In the genomic region with DNA sequence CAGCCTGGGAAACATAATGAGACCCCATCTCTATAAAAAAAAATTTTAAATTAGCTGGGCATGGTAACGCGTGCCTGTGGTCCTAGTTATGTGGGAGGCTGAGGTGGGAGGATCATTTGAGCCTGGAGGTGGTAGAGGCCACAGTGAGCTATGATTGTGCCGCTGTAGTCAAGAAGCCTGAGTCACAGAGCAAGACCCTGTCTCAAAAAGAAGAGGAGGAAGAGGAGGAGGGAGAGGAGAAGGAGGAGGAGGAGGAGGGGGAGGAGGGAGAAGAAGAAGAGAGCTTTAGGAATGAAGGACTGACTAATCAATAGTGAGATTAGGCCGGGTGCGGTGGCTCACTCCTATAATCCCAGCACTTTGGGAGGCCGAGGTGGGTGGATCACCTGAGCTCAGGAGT, we compare ENCODE assay signal across 33 cellular contexts.
"Had no signal": no experiment of that assay in that cellular context is flagged by ENCODE, and none has a peak within 500 bp of the region (broad histone marks: within the 10 kb centered on the region; RNA-seq: fewer than 3 reads in every experiment).

No MANE protein-coding gene starts in this region.

- H3K27me3 Mint-ChIP-seq: activated naive CD8-positive, alpha-beta T cell treated with anti-CD3 and anti-CD28 coated beads for 36 hours had no signal

- H3K36me3 Mint-ChIP-seq: activated CD4-positive, alpha-beta memory T cell treated with anti-CD3 and anti-CD28 coated beads for 36 hours; activated CD8-positive, alpha-beta memory T cell treated with anti-CD3 and anti-CD28 coated beads, Interleukin-2, amount 10 ng/mL, durations not matched to agents 7 days and 5 days; activated naive CD4-positive, alpha-beta T cell treated with anti-CD3 and anti-CD28 coated beads, Interleukin-2, amount 50 U/mL, for 24 hours; activated naive CD8-positive, alpha-beta T cell treated with anti-CD3 and anti-CD28 coated beads for 36 hours had no signal

- H3K4me1 ChIP-seq: adrenal gland, body of pancreas, esophagus squamous epithelium, gastroesophageal sphincter, heart right ventricle had no signal

- H3K9me3 Mint-ChIP-seq: activated CD4-positive, alpha-beta memory T cell treated with anti-CD3 and anti-CD28 coated beads for 36 hours; activated naive CD4-positive, alpha-beta T cell treated with anti-CD3 and anti-CD28 coated beads for 36 hours; activated naive CD4-positive, alpha-beta T cell treated with anti-CD3 and anti-CD28 coated beads, Interleukin-2, amount 50 U/mL, for 24 hours; activated naive CD8-positive, alpha-beta T cell treated with anti-CD3 and anti-CD28 coated beads for 36 hours; activated naive CD8-positive, alpha-beta T cell treated with anti-CD3 and anti-CD28 coated beads, Interleukin-2, amount 50 U/mL, for 24 hours; activated T-helper 1 cell treated with anti-CD3 and anti-CD28 coated beads, Interleukin-12 subunit alpha, Interleukin-12 subunit beta, Interleukin-2, Interleukin-4 antibody, amounts not matched to agents 30 ng/mL and 10 ng/mL and 1 ng/mL, durations not matched to agents 14 hours and 24 hours and 36 hours; activated T-helper 2 cell treated with anti-CD3 and anti-CD28 coated beads, Interferon-gamma antibody, Interleukin-2, Interleukin-4, amounts not matched to agents 10 μg/mL and 5 μg/mL and 100 μg/mL, durations not matched to agents 14 hours and 24 hours and 36 hours had no signal

- H3K27ac ChIP-seq: adrenal gland, coronary artery, epithelial cell of prostate, esophagus squamous epithelium, gastroesophageal sphincter, heart right ventricle had no signal

- ATAC-seq: activated CD8-positive, alpha-beta memory T cell treated with anti-CD3 and anti-CD28 coated beads, Interleukin-2, amount 10 ng/mL, durations not matched to agents 7 days and 5 days; activated CD8-positive, alpha-beta T cell treated with anti-CD3 and anti-CD28 coated beads, Interleukin-2, amount 10 ng/mL, durations not matched to agents 7 days and 5 days; activated naive CD8-positive, alpha-beta T cell treated with anti-CD3 and anti-CD28 coated beads, Interleukin-2, amount 50 U/mL, for 24 hours; body of pancreas; gastroesophageal sphincter; heart right ventricle had no signal

- FAIRE-seq: endometrium, endothelial cell of umbilical vein had no signal

- H3K27me3 ChIP-seq: adrenal gland, body of pancreas, esophagus squamous epithelium, gastroesophageal sphincter, heart right ventricle had no signal

- H3K4me3 ChIP-seq: adrenal gland, body of pancreas, coronary artery, esophagus squamous epithelium, gastroesophageal sphincter, heart right ventricle had no signal

- H3K9me3 ChIP-seq: adrenal gland, body of pancreas, esophagus squamous epithelium, gastroesophageal sphincter, heart right ventricle had no signal

- H3K36me3 ChIP-seq: adrenal gland, esophagus squamous epithelium, gastroesophageal sphincter, heart right ventricle had no signal

- DNase-seq: activated CD4-positive, alpha-beta memory T cell treated with anti-CD3 and anti-CD28 coated beads for 36 hours; activated CD4-positive, alpha-beta T cell treated with anti-CD3 and anti-CD28 coated beads for 48 hours; activated CD4-positive, CD25-positive, alpha-beta regulatory T cell; activated CD4-positive, CD25-positive, alpha-beta regulatory T cell treated with anti-CD3 and anti-CD28 coated beads, Interleukin-2, amount 50 U/mL, for 72 hours; activated CD8-positive, alpha-beta memory T cell treated with anti-CD3 and anti-CD28 coated beads, Interleukin-2, amount 10 ng/mL, durations not matched to agents 7 days and 5 days; activated CD8-positive, alpha-beta memory T cell treated with anti-CD3 and anti-CD28 coated beads, Interleukin-2, amount 50 U/mL, for 4 hours; activated CD8-positive, alpha-beta T cell treated with anti-CD3 and anti-CD28 coated beads, Interleukin-2, amount 10 ng/mL, durations not matched to agents 7 days and 5 days; activated effector memory CD4-positive, alpha-beta T cell treated with anti-CD3 and anti-CD28 coated beads, Interleukin-2, amount 50 U/mL, for 16 hours; activated naive CD4-positive, alpha-beta T cell treated with anti-CD3 and anti-CD28 coated beads for 36 hours; activated naive CD8-positive, alpha-beta T cell treated with anti-CD3 and anti-CD28 coated beads for 36 hours; activated naive CD8-positive, alpha-beta T cell treated with anti-CD3 and anti-CD28 coated beads, Interleukin-2, amount 50 U/mL, for 24 hours; activated T-cell treated with anti-CD3 and anti-CD28 coated beads, Interleukin-2, amount 50 U/mL, for 1 hour; activated T-cell treated with anti-CD3 and anti-CD28 coated beads, Interleukin-2, amount 50 U/mL, for 48 hours; adrenal gland; amygdala; aorta; body of pancreas; central memory CD4-positive, alpha-beta T cell; cerebellar nuclear complex; dermis blood vessel endothelial cell; effector CD8-positive, alpha-beta T cell; esophagus squamous epithelium; foreskin melanocyte; heart right ventricle; T-helper 2 cell had no signal

- H3K27ac Mint-ChIP-seq: activated CD4-positive, alpha-beta memory T cell treated with anti-CD3 and anti-CD28 coated beads for 36 hours; activated CD8-positive, alpha-beta memory T cell treated with anti-CD3 and anti-CD28 coated beads, Interleukin-2, amount 10 ng/mL, durations not matched to agents 7 days and 5 days; activated CD8-positive, alpha-beta T cell treated with anti-CD3 and anti-CD28 coated beads, Interleukin-2, amount 10 ng/mL, durations not matched to agents 7 days and 5 days; activated naive CD4-positive, alpha-beta T cell treated with anti-CD3 and anti-CD28 coated beads for 36 hours; activated naive CD4-positive, alpha-beta T cell treated with anti-CD3 and anti-CD28 coated beads, Interleukin-2, amount 50 U/mL, for 24 hours; activated naive CD8-positive, alpha-beta T cell treated with anti-CD3 and anti-CD28 coated beads for 36 hours; activated naive CD8-positive, alpha-beta T cell treated with anti-CD3 and anti-CD28 coated beads, Interleukin-2, amount 50 U/mL, for 24 hours; activated T-helper 1 cell treated with anti-CD3 and anti-CD28 coated beads, Interleukin-12 subunit alpha, Interleukin-12 subunit beta, Interleukin-2, Interleukin-4 antibody, amounts not matched to agents 30 ng/mL and 10 ng/mL and 1 ng/mL, durations not matched to agents 14 hours and 24 hours and 36 hours; activated T-helper 2 cell treated with anti-CD3 and anti-CD28 coated beads, Interferon-gamma antibody, Interleukin-2, Interleukin-4, amounts not matched to agents 10 μg/mL and 5 μg/mL and 100 μg/mL, durations not matched to agents 14 hours and 24 hours and 36 hours had no signal

- H3K4me3 Mint-ChIP-seq: activated CD4-positive, alpha-beta memory T cell treated with anti-CD3 and anti-CD28 coated beads for 36 hours; activated CD8-positive, alpha-beta memory T cell treated with anti-CD3 and anti-CD28 coated beads, Interleukin-2, amount 10 ng/mL, durations not matched to agents 7 days and 5 days; activated CD8-positive, alpha-beta T cell treated with anti-CD3 and anti-CD28 coated beads, Interleukin-2, amount 10 ng/mL, durations not matched to agents 7 days and 5 days; activated naive CD4-positive, alpha-beta T cell treated with anti-CD3 and anti-CD28 coated beads for 36 hours; activated naive CD4-positive, alpha-beta T cell treated with anti-CD3 and anti-CD28 coated beads, Interleukin-2, amount 50 U/mL, for 24 hours; activated naive CD8-positive, alpha-beta T cell treated with anti-CD3 and anti-CD28 coated beads for 36 hours; activated naive CD8-positive, alpha-beta T cell treated with anti-CD3 and anti-CD28 coated beads, Interleukin-2, amount 50 U/mL, for 24 hours; activated T-helper 1 cell treated with anti-CD3 and anti-CD28 coated beads, Interleukin-12 subunit alpha, Interleukin-12 subunit beta, Interleukin-2, Interleukin-4 antibody, amounts not matched to agents 30 ng/mL and 10 ng/mL and 1 ng/mL, durations not matched to agents 14 hours and 24 hours and 36 hours had no signal
